In genomic region chr10:53072144-53072543, GRCh38 we compare ENCODE assay signal across 18 cellular contexts.
"Had no signal": no experiment of that assay in that cellular context is flagged by ENCODE, and none has a peak within 500 bp of the region (broad histone marks: within the 10 kb centered on the region; RNA-seq: fewer than 3 reads in every experiment).

No MANE protein-coding gene starts in this region.

- ATAC-seq: SK-N-SH treated with all-trans-retinoic acid at 6 μM for 48 hours had no signal

- DNase-seq: KBM-7, MV-4-11, NCI-H1048, NCI-H1105 treated with DMSO at 0.1 percent for 48 hours, NCI-H1417 treated with DMSO at 0.1 percent for 48 hours, NCI-H146, NCI-H1694 treated with DMSO at 0.1 percent for 48 hours, NCI-H1930, NCI-H2171, NCI-H226, NCI-H446, NCI-H510A, NCI-H524 treated with DMSO at 0.1 percent for 48 hours, NCI-H69, NCI-H774, SHP77 had no signal

- H3K27ac ChIP-seq: RWPE1 had no signal
